ENCODE assay signal across 9 cellular contexts in the genomic region with DNA sequence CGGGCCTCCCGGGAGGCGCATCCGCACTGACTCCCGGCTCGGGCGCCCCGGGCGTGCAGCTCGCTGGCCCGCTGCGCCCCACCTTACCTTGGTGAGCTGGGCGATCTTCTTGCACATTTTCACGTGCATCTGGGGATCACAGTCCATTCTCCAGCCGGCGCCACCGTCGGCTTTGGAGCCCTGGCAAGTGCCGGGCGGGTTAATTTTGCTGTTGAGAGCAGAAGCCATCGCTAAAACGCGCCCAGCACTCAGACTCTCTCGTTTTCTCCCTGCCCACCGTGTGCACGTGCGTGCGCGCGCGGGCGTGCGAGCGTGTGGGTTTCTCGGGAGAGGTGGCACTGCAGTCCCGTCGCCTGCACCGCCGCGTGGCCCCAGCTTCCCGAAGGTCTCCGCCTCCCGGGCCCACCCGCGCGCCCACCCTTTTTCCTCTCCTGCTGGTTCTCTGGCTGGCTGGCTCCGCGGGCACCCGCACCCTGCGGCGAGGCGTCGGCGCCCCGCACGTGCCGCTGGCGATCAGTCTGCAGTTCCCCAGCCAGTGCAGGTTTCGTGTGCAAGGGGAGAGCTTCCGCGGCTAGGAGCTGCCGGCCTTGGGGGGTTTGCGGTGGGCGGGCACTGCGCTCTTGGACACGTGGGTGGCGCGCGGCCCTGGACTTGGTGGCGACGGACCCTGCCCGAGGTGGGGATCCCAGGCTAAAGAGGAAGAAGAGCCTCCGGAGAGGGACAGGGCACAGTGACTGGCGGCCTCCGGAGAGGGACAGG. TPM values are rescaled to one million over a fixed set of nuclear protein-coding genes. Genes with fewer than 3 reads are reported as not detected.
DNase-seq lines count a peak whose midpoint lies in the region; ATAC-seq and TF ChIP-seq lines count a peak whose summit lies in the region.
"Had no signal": no experiment of that assay in that cellular context is flagged by ENCODE, and none has a peak within 500 bp of the region (broad histone marks: within the 10 kb centered on the region; RNA-seq: fewer than 3 reads in every experiment).

A gene (minus strand): TSS at position 550 of the 759 bp plus-strand sequence. CDS start 322 bp downstream, at position 228.

- H3K27me3 Mint-ChIP-seq in activated naive CD8-positive, alpha-beta T cell treated with anti-CD3 and anti-CD28 coated beads, Interleukin-2, amount 10 ng/mL, durations not matched to agents 7 days and 5 days, result peaks cover 56% of the 10 kb centered on the region

- H3K4me3 ChIP-seq in iPS-18c (ENCODE audit: insufficient read depth, low read depth, low read length) (peak within 1 kb of the TSS; percentile 50), spleen (peak within 1 kb of the TSS in 7 of 8 donors; percentile 10 to 61 (median 31))

- H3K27me3 ChIP-seq in spleen (replicated peaks in 1 of 7), result peaks cover 0 to 46% (median 32%) of the 10 kb centered on the region in 7 donors

- peak; percentile 36 for ATAC-seq in activated naive CD8-positive, alpha-beta T cell treated with anti-CD3 and anti-CD28 coated beads, Interleukin-2, amount 10 ng/mL, durations not matched to agents 7 days and 5 days (ENCODE audit: low read depth)
- no peak for ATAC-seq in GM21737 (IDR thresholded peaks at IDR 0.05; ENCODE audit: unreplicated experiment)

- TF ChIP-seq POLR2A in spleen (IDR thresholded peaks at IDR 0.05), result no peak

- H3K9me3 Mint-ChIP-seq in activated naive CD8-positive, alpha-beta T cell treated with anti-CD3 and anti-CD28 coated beads, Interleukin-2, amount 10 ng/mL, durations not matched to agents 7 days and 5 days, result no peaks in the 10 kb centered on the region

- H3K4me1 Mint-ChIP-seq in activated naive CD8-positive, alpha-beta T cell treated with anti-CD3 and anti-CD28 coated beads, Interleukin-2, amount 10 ng/mL, durations not matched to agents 7 days and 5 days, result peaks cover 5% of the 10 kb centered on the region

- no peak within 1 kb of the TSS for H3K27ac Mint-ChIP-seq in activated naive CD8-positive, alpha-beta T cell treated with anti-CD3 and anti-CD28 coated beads, Interleukin-2, amount 10 ng/mL, durations not matched to agents 7 days and 5 days

- TF ChIP-seq CTCF in spleen (IDR thresholded peaks at IDR 0.05 in 8 of 11, conservative IDR thresholded peaks at IDR 0.05 in 3 of 11), result no peak

- peak within 1 kb of the TSS; percentile 23 for H3K4me3 Mint-ChIP-seq in activated naive CD8-positive, alpha-beta T cell treated with anti-CD3 and anti-CD28 coated beads, Interleukin-2, amount 10 ng/mL, durations not matched to agents 7 days and 5 days

- intact Hi-C loops in spleen (cut with DNase I; ENCODE audit: low total_unique reads), result no loop called here

- H3K36me3 Mint-ChIP-seq in activated naive CD8-positive, alpha-beta T cell treated with anti-CD3 and anti-CD28 coated beads, Interleukin-2, amount 10 ng/mL, durations not matched to agents 7 days and 5 days, result no peaks in the 10 kb centered on the region

- H3K27ac ChIP-seq in spleen, result no peak within 1 kb of the TSS

- peaks cover 2% of the 10 kb centered on the region for H3K9me3 ChIP-seq in iPS-18c (ENCODE audit: control insufficient read depth, insufficient read depth, low read length)
- no peaks in the 10 kb centered on the region for H3K9me3 ChIP-seq in spleen

- H3K4me1 ChIP-seq in spleen, result peaks cover 0 to 20% (median 13%) of the 10 kb centered on the region in 6 donors

- 2 to 3% (median 2%) methylated on average over 49 to 75 of the region's 75 CpGs for WGBS in spleen, 5 donors

- POLR2A ChIA-PET in activated naive CD8-positive, alpha-beta T cell treated with anti-CD3 and anti-CD28 coated beads, Interleukin-2, amount 10 ng/mL, durations not matched to agents 7 days and 5 days (lab: Charles Lee), result no interaction called here

- DNase-seq in NCI-H345 (lab: John Stamatoyannopoulos, UW) (peak; percentile 29), NCI-H345 treated with DMSO at 0.1 percent for 48 hours (lab: John Stamatoyannopoulos, UW; ENCODE audit: unreplicated experiment) (no peak), spleen (peak; percentile 74), NOMO-1 treated with DMSO at 0.1 percent for 48 hours (lab: John Stamatoyannopoulos, UW; ENCODE audit: unreplicated experiment) (no peak), SHP77 treated with DMSO at 0.1 percent for 48 hours (lab: John Stamatoyannopoulos, UW) (no peak)
- peak; percentile 34 for DNase-seq in activated naive CD8-positive, alpha-beta T cell treated with anti-CD3 and anti-CD28 coated beads, Interleukin-2, amount 10 ng/mL, durations not matched to agents 7 days and 5 days
- DNase-seq: DND-41 had no signal

- no peaks in the 10 kb centered on the region for H3K36me3 ChIP-seq in spleen

RNA-seq across cellular contexts. Expression of the gene that starts here (rescaled TPM):
- not detected for total RNA-seq in activated naive CD8-positive, alpha-beta T cell treated with anti-CD3 and anti-CD28 coated beads, Interleukin-2, amount 10 ng/mL, durations not matched to agents 7 days and 5 days
- not detected for total RNA-seq in spleen
- under 1 TPM; 0.03 to 0.04 (median 0.03) TPM for polyA plus RNA-seq in spleen

Comparison
In these comparisons a context has a peak if more than half of its experiments do, and no peak if none do; other contexts are left out.
1. Peak in DNase-seq and ATAC-seq in activated naive CD8-positive, alpha-beta T cell treated with anti-CD3 and anti-CD28 coated beads, Interleukin-2, amount 10 ng/mL, durations not matched to agents 7 days and 5 days; RNA of the gene not detected or under 1 TPM.
2. Peak in DNase-seq and H3K4me3 ChIP-seq in spleen; RNA of the gene not detected or under 1 TPM.